ENCODE assay signal across 8 cellular contexts in genomic region chr17:4968916-4969550, GRCh38. TPM values are rescaled to one million over a fixed set of nuclear protein-coding genes. Genes with fewer than 3 reads are reported as not detected.
DNase-seq lines count a peak whose midpoint lies in the region; ATAC-seq and TF ChIP-seq lines count a peak whose summit lies in the region.

No MANE protein-coding gene starts in this region.

- peak overlapping the region; percentile 83 to 97 (median 87) for H3K9ac ChIP-seq in skeletal muscle tissue (ENCODE audit: low read depth in 1 of 3, low read length in 3 of 3)

- H3K27me3 ChIP-seq in heart left ventricle (no peaks in the 10 kb centered on the region), skeletal muscle tissue (ENCODE audit: control insufficient read depth in 3 of 3, insufficient read depth in 3 of 3, low read length in 3 of 3) (no peaks in the 10 kb centered on the region)

- TF ChIP-seq CTCF in heart left ventricle (IDR thresholded peaks at IDR 0.05) = no peak

- no peak for TF ChIP-seq POLR2A in heart left ventricle (IDR thresholded peaks at IDR 0.05)

- peaks cover 0 to 60% (median 44%) of the 10 kb centered on the region in 12 donors for H3K4me1 ChIP-seq in heart left ventricle
- peaks cover 59 to 72% (median 62%) of the 10 kb centered on the region in 3 donors for H3K4me1 ChIP-seq in skeletal muscle tissue (ENCODE audit: control insufficient read depth in 3 of 3, insufficient read depth in 3 of 3, low read length in 3 of 3)

- intact Hi-C loops in heart left ventricle (cut with DNase I) (loop anchor here in 2 of 10 donors (2.0 to 5.0 kb wide), 3 partner anchors 18 to 62 kb away; partner anchors contain the start of genes CAMTA2 (in 1 of the 2) and ENO3 (in 1 of the 2)), Right ventricle myocardium inferior (cut with DNase I) (loop anchor here (1.0 to 5.0 kb wide), 2 partner anchors 18 to 62 kb away; partner anchors contain the start of gene CAMTA2), posterior vena cava (cut with DNase I) (no loop called here)

- H3K27ac ChIP-seq in heart left ventricle = peak overlapping the region in 11 of 12 donors; percentile 89 to 99 (median 97)
- H3K27ac ChIP-seq in skeletal muscle tissue (ENCODE audit: low read depth, low read length) = peak overlapping the region; percentile 87

- H3K9me3 ChIP-seq in heart left ventricle = no peaks in the 10 kb centered on the region
- H3K9me3 ChIP-seq in skeletal muscle tissue (ENCODE audit: control insufficient read depth in 3 of 3, low read length in 3 of 3) = no peaks in the 10 kb centered on the region

- H3K4me3 ChIP-seq in heart left ventricle (peak overlapping the region in 9 of 12 donors; percentile 60 to 83 (median 71)), skeletal muscle tissue (ENCODE audit: low read length in 3 of 3) (peak overlapping the region; percentile 75 to 97 (median 86))

- ATAC-seq in heart left ventricle = peak in 1 of 4 donors; percentile 2
- ATAC-seq in Right ventricle myocardium inferior = no peak

- peaks cover 0 to 53% (median 47%) of the 10 kb centered on the region in 9 donors for H3K36me3 ChIP-seq in heart left ventricle
- H3K36me3 ChIP-seq in skeletal muscle tissue (ENCODE audit: control insufficient read depth in 3 of 3, insufficient read depth in 3 of 3, low read length in 3 of 3) = peaks cover 29 to 39% (median 30%) of the 10 kb centered on the region in 3 donors

- DNase-seq in heart left ventricle = peak in 1 of 5 donors; percentile 47
- no peak for DNase-seq in Right ventricle myocardium inferior (ENCODE audit: missing footprints)
- DNase-seq in UCSD-AML1 (lab: John Stamatoyannopoulos, UW; ENCODE audit: unreplicated experiment) = peak; percentile 29
- peak; percentile 96 for DNase-seq in fibroblast of peridontal ligament (ENCODE audit: extremely low read depth)
- DNase-seq in posterior vena cava (ENCODE audit: low spot score) = no peak
- no peak for DNase-seq in inferior parietal cortex (ENCODE audit: extremely low spot score)
- DNase-seq in NCI-H774 (lab: John Stamatoyannopoulos, UW) = no peak

- WGBS in heart left ventricle, 4 donors = 69 to 73% (median 70%) methylated on average over 16 to 20 of the region's 20 CpGs

RNA-seq across cellular contexts. Expression of gene SPAG7, which starts 1.4 kb away (rescaled TPM):
- total RNA-seq in heart left ventricle (100 to 1,000 TPM in 6 of 9 donors, 10 to 100 TPM in 3; 88.7 to 149 (median 125) TPM), Right ventricle myocardium inferior (166 TPM), skeletal muscle tissue (51.7 TPM), posterior vena cava (10 to 100 TPM; 47.0 to 50.7 TPM)
- polyA plus RNA-seq in heart left ventricle = 100 to 1,000 TPM; 118 to 192 TPM

RNA-seq across cellular contexts. Expression of gene ENO3, which starts 18.1 kb away (rescaled TPM):
- total RNA-seq in heart left ventricle (1,000 to 10,000 TPM in 2 of 9 donors, 100 to 1,000 TPM in 7; 383 to 1,354 (median 668) TPM), Right ventricle myocardium inferior (549 TPM), skeletal muscle tissue (2,880 TPM), posterior vena cava (1 to 10 TPM; 3.2 to 4.3 TPM)
- polyA plus RNA-seq in heart left ventricle = 1,000 to 10,000 TPM in 1 of 2 donors, 100 to 1,000 TPM in 1; 253 to 1,459 TPM

RNA-seq across cellular contexts. Expression of gene CAMTA2, which starts 18.4 kb away (rescaled TPM):
- total RNA-seq in heart left ventricle = 100 to 1,000 TPM in 1 of 9 donors, 10 to 100 TPM in 8; 25.2 to 108 (median 32.4) TPM
- 10 to 100 TPM; 41.7 to 59.4 TPM for polyA plus RNA-seq in heart left ventricle
- total RNA-seq in Right ventricle myocardium inferior = 37.1 TPM
- 4.7 TPM for total RNA-seq in skeletal muscle tissue
- total RNA-seq in posterior vena cava = 10 to 100 TPM; 52.0 to 72.2 TPM

RNA-seq across cellular contexts. Expression of gene PFN1, which starts 20.7 kb away (rescaled TPM):
- total RNA-seq in heart left ventricle (100 to 1,000 TPM; 145 to 608 (median 234) TPM), Right ventricle myocardium inferior (218 TPM), skeletal muscle tissue (137 TPM), posterior vena cava (100 to 1,000 TPM; 582 to 588 TPM)
- 100 to 1,000 TPM; 177 to 982 TPM for polyA plus RNA-seq in heart left ventricle

RNA-seq across cellular contexts. Expression of gene INCA1, which starts 28.3 kb away (rescaled TPM):
- total RNA-seq in heart left ventricle = 1 to 10 TPM in 8 of 9 donors, under 1 TPM in 1; 0.75 to 4.0 (median 2.7) TPM
- polyA plus RNA-seq in heart left ventricle = 1 to 10 TPM in 1 of 2 donors, under 1 TPM in 1; 0.64 to 5.1 TPM
- 2.4 TPM for total RNA-seq in Right ventricle myocardium inferior
- not detected for total RNA-seq in skeletal muscle tissue
- total RNA-seq in posterior vena cava = 1 to 10 TPM in 1 of 2 donors, under 1 TPM in 1; 0.60 to 1.3 TPM

Comparison
In these comparisons a context has a peak if more than half of its experiments do, and no peak if none do; other contexts are left out.
1. DNase-seq: peak in UCSD-AML1 (single experiment) and fibroblast of peridontal ligament (single experiment); none in Right ventricle myocardium inferior (single experiment), posterior vena cava (single experiment), inferior parietal cortex (single experiment) and NCI-H774 (single experiment).
2. RNA of gene ENO3, which starts 18.1 kb away (total RNA-seq): 2,880 TPM in skeletal muscle tissue (single experiment), 383 to 1,354 TPM in heart left ventricle and 549 TPM in Right ventricle myocardium inferior (single experiment); 3.2 to 4.3 TPM in posterior vena cava; every median in the first group is over 10 times any median in the second.